Comparison of ENCODE assay signal across 8 cellular contexts in the genomic region with DNA sequence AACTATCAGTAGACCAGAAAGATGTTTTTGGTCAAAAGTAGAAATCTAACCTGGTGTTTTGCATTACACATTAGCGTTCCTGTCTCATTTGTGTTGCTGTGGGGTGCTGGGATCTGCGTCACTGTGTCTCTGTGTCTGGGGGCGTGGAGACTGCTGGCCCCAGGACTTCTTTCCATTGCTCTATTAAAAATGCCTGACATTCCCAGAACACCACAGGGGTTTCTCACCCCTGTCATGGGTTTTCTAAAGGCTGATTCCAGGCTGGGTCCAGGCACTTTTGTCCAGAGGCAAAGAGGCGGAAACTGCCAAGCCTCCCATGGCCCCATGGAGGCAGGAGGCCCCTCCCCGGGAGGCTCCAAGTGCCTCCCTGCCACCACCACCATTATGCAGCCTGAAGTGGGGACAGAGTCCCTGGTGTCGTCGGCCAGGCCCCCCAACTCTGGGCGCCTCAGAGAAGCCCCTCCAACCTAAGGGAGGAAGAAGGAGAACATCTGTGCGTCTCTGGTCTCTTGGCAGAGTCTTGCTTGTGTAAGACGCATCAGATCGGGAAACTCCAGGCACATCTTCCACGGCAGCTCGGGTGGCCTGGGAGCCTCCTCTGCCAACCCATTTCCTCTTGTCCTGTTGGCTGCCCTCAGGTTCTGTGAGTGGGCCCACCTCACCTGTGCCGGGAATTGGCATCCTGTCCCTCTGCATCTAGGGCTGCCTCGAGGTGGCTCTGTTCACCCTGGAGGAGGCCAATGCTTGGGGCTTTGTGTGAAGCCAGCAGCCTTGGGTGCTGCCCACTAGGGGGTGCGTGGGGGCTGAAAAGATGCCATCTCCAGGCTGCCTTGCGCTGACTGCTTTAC.
DNase-seq lines count a peak whose midpoint lies in the region; ATAC-seq and TF ChIP-seq lines count a peak whose summit lies in the region.

No MANE protein-coding gene starts in this region.

- TF ChIP-seq CTCF in LNCAP (IDR thresholded peaks at IDR 0.05): peak; percentile 68

- DNase-seq in activated CD4-positive, alpha-beta T cell treated with anti-CD3 and anti-CD28 coated beads for 48 hours: peak; percentile 50
- DNase-seq in activated CD4-positive, alpha-beta T cell treated with anti-CD3 and anti-CD28 coated beads, Interleukin-2, amount 50 U/mL, for 1 hour: no peak
- peak; percentile 26 to 35 for DNase-seq in activated CD4-positive, alpha-beta T cell treated with anti-CD3 and anti-CD28 coated beads, Interleukin-2, amount 50 U/mL, for 48 hours
- DNase-seq in kidney tubule cell (ENCODE audit: low spot score): peak; percentile 52

- ATAC-seq in GM21381 (IDR thresholded peaks at IDR 0.05; ENCODE audit: unreplicated experiment): no peak
- no peak for ATAC-seq in HG02678 (IDR thresholded peaks at IDR 0.05; ENCODE audit: unreplicated experiment)
- ATAC-seq in GM21576 (IDR thresholded peaks at IDR 0.05; ENCODE audit: unreplicated experiment): no peak
